ENCODE assay signal across 1 cellular context in genomic region chr7:48040944-48041664, GRCh38.
TF ChIP-seq lines count a peak whose summit lies in the region.

No MANE protein-coding gene starts in this region.

TF ChIP-seq in H1, 55 proteins besides CTCF, POLR2A, EP300 and RAD21:
- TF ChIP-seq RFX5 (IDR thresholded peaks at IDR 0.05; ENCODE audit: borderline replicate concordance, low read depth, low read length) (no peak), SP1 (IDR thresholded peaks at IDR 0.05; ENCODE audit: low read depth, low read length) (no peak), GTF2F1 (IDR thresholded peaks at IDR 0.05; ENCODE audit: borderline replicate concordance, low read depth, low read length) (no peak), KDM4A (IDR thresholded peaks at IDR 0.05; ENCODE audit: low read depth, low read length, severe bottlenecking) (no peak), FOSL1 (IDR thresholded peaks at IDR 0.05; ENCODE audit: insufficient read depth, low read depth, low read length) (no peak), RBBP5 (IDR thresholded peaks at IDR 0.05; ENCODE audit: borderline replicate concordance, low read depth, low read length) (no peak), TAF1 (IDR thresholded peaks at IDR 0.05; ENCODE audit: low read depth, low read length) (no peak), TCF12 (IDR thresholded peaks at IDR 0.05; ENCODE audit: low read depth, low read length) (no peak), RXRA (IDR thresholded peaks at IDR 0.05; ENCODE audit: insufficient read depth, low read depth, low read length) (no peak), POLR2AphosphoS5 (IDR thresholded peaks at IDR 0.05; ENCODE audit: low read depth, low read length) (no peak), PHF8 (conservative IDR thresholded peaks at IDR 0.05; ENCODE audit: low read depth, low read length) (no peak), SP4 (IDR thresholded peaks at IDR 0.05; ENCODE audit: low read length) (no peak), ASH2L (IDR thresholded peaks at IDR 0.05; ENCODE audit: low read length) (no peak), TBP (IDR thresholded peaks at IDR 0.05; ENCODE audit: low read depth, low read length) (no peak)
- TF ChIP-seq, protein P1, sequence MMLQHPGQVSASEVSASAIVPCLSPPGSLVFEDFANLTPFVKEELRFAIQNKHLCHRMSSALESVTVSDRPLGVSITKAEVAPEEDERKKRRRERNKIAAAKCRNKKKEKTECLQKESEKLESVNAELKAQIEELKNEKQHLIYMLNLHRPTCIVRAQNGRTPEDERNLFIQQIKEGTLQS (IDR thresholded peaks at IDR 0.05; ENCODE audit: insufficient read depth, low read depth, low read length): no peak
